Comparison of ENCODE assay signal across 8 cellular contexts in genomic region chr2:101806123-101806522, GRCh38.
DNase-seq lines count a peak whose midpoint lies in the region; ATAC-seq, FAIRE-seq and TF ChIP-seq lines count a peak whose summit lies in the region.

No MANE protein-coding gene starts in this region.

- FAIRE-seq in HepG2 (lab: Jason Lieb, UNC) = no peak

- H3K9ac ChIP-seq in HepG2 (ENCODE audit: insufficient read depth, low read depth, low read length) = no peak overlapping the region

- peaks cover 42% of the 10 kb centered on the region for H3K4me1 Mint-ChIP-seq in activated T-helper 1 cell treated with anti-CD3 and anti-CD28 coated beads, Interleukin-12 subunit alpha, Interleukin-12 subunit beta, Interleukin-2, Interleukin-4 antibody, amounts not matched to agents 30 ng/mL and 10 ng/mL and 1 ng/mL, durations not matched to agents 14 hours and 24 hours and 36 hours (ENCODE audit: low read depth)

- H3K27ac Mint-ChIP-seq in activated T-helper 1 cell treated with anti-CD3 and anti-CD28 coated beads, Interleukin-12 subunit alpha, Interleukin-12 subunit beta, Interleukin-2, Interleukin-4 antibody, amounts not matched to agents 30 ng/mL and 10 ng/mL and 1 ng/mL, durations not matched to agents 14 hours and 24 hours and 36 hours = peak overlapping the region; percentile 70

- no peak for TF ChIP-seq CTCF in HepG2 (CRISPR knock-in tag; IDR thresholded peaks at IDR 0.05)
- no peak for TF ChIP-seq CTCF in right lobe of liver (IDR thresholded peaks at IDR 0.05)
- TF ChIP-seq CTCF in uterus (IDR thresholded peaks at IDR 0.05) = no peak

- POLR2A ChIA-PET in HepG2 (lab: Yijun Ruan, JAX) = no interaction called here

- ATAC-seq in HepG2 = no peak
- no peak for ATAC-seq in right lobe of liver

- H3K36me3 Mint-ChIP-seq in activated T-helper 1 cell treated with anti-CD3 and anti-CD28 coated beads, Interleukin-12 subunit alpha, Interleukin-12 subunit beta, Interleukin-2, Interleukin-4 antibody, amounts not matched to agents 30 ng/mL and 10 ng/mL and 1 ng/mL, durations not matched to agents 14 hours and 24 hours and 36 hours (ENCODE audit: low read depth) = peaks cover 9% of the 10 kb centered on the region

- no peaks in the 10 kb centered on the region for H3K27me3 Mint-ChIP-seq in activated T-helper 1 cell treated with anti-CD3 and anti-CD28 coated beads, Interleukin-12 subunit alpha, Interleukin-12 subunit beta, Interleukin-2, Interleukin-4 antibody, amounts not matched to agents 30 ng/mL and 10 ng/mL and 1 ng/mL, durations not matched to agents 14 hours and 24 hours and 36 hours (ENCODE audit: insufficient read depth)

- intact Hi-C loops in HepG2 (cut with micrococcal nuclease; ENCODE audit: unreplicated experiment) (no loop called here), right lobe of liver (cut with DNase I) (no loop called here), uterus (cut with DNase I; ENCODE audit: low total_unique reads) (no loop called here)
- intact Hi-C loops in activated T-helper 1 cell treated with anti-CD3 and anti-CD28 coated beads, Interleukin-12 subunit alpha, Interleukin-12 subunit beta, Interleukin-2, Interleukin-4 antibody, amounts not matched to agents 30 ng/mL and 10 ng/mL and 1 ng/mL, durations not matched to agents 14 hours and 24 hours and 36 hours (cut with micrococcal nuclease) = no loop called here

- peaks cover 6 to 29% of the 10 kb centered on the region in 2 experiments for H3K36me3 ChIP-seq in HepG2 (replicated peaks in 1 of 2; ENCODE audit: control insufficient read depth in 1 of 2, insufficient read depth in 2 of 2, low read length in 2 of 2)
- H3K36me3 ChIP-seq in right lobe of liver = no peaks in the 10 kb centered on the region
- no peaks in the 10 kb centered on the region for H3K36me3 ChIP-seq in uterus

- no peak overlapping the region for H3K4me3 ChIP-seq in HepG2 (replicated peaks in 1 of 3; ENCODE audit: insufficient read depth in 1 of 3, low read depth in 2 of 3, low read length in 3 of 3)
- no peak overlapping the region for H3K4me3 ChIP-seq in right lobe of liver
- no peak overlapping the region for H3K4me3 ChIP-seq in uterus

- DNase-seq in HepG2 (ENCODE audit: low spot score) (peak; percentile 35), right lobe of liver (no peak), hepatic stellate cell (ENCODE audit: low spot score) (peak; percentile 51), uterus (no peak), DMS114 treated with DMSO at 0.1 percent for 48 hours (lab: John Stamatoyannopoulos, UW; ENCODE audit: unreplicated experiment) (no peak), AG08396 (ENCODE audit: low spot score) (no peak)
- no peak for DNase-seq in activated T-helper 1 cell treated with anti-CD3 and anti-CD28 coated beads, Interleukin-12 subunit alpha, Interleukin-12 subunit beta, Interleukin-2, Interleukin-4 antibody, amounts not matched to agents 30 ng/mL and 10 ng/mL and 1 ng/mL, durations not matched to agents 14 hours and 24 hours and 36 hours (ENCODE audit: low spot score)
- no peak for DNase-seq in stimulated activated naive CD4-positive, alpha-beta T cell (lab: John Stamatoyannopoulos, UW)

- no peak for TF ChIP-seq RAD21 in HepG2 (CRISPR knock-in tag; IDR thresholded peaks at IDR 0.05)

- peaks cover 65% of the 10 kb centered on the region for H4K20me1 ChIP-seq in HepG2 (ENCODE audit: insufficient read depth, low read length)

- H3K79me2 ChIP-seq in HepG2 (ENCODE audit: insufficient read depth, low read length) = peaks cover 93% of the 10 kb centered on the region

- no peak overlapping the region for H2AFZ ChIP-seq in HepG2 (ENCODE audit: low read length)

- no TSS peak for BruUV-seq in HepG2 (replicated peaks; lab: Mats Ljungman, UMichigan)

- in situ Hi-C loops in HepG2 (cut with HindIII; ENCODE audit: extremely low pct_ligation_motif_present, low pct_unique_long_range_greater_than_20kb) = no loop called here

- no peaks in the 10 kb centered on the region for H3K27me3 ChIP-seq in HepG2 (ENCODE audit: control insufficient read depth in 1 of 2, insufficient read depth in 2 of 2, low read length in 2 of 2)
- no peaks in the 10 kb centered on the region for H3K27me3 ChIP-seq in right lobe of liver
- no peaks in the 10 kb centered on the region for H3K27me3 ChIP-seq in uterus

- no peak overlapping the region for H3K4me2 ChIP-seq in HepG2 (ENCODE audit: low read depth, low read length)

- TF ChIP-seq EP300 in HepG2 (IDR thresholded peaks at IDR 0.05; ENCODE audit: low read depth in 2 of 2, low read length in 2 of 2) = no peak
- TF ChIP-seq EP300 in HepG2 (CRISPR knock-in tag; IDR thresholded peaks at IDR 0.05; ENCODE audit: borderline replicate concordance) = no peak

- H3K4me3 Mint-ChIP-seq in activated T-helper 1 cell treated with anti-CD3 and anti-CD28 coated beads, Interleukin-12 subunit alpha, Interleukin-12 subunit beta, Interleukin-2, Interleukin-4 antibody, amounts not matched to agents 30 ng/mL and 10 ng/mL and 1 ng/mL, durations not matched to agents 14 hours and 24 hours and 36 hours = no peak overlapping the region

- H3K9me3 Mint-ChIP-seq in activated T-helper 1 cell treated with anti-CD3 and anti-CD28 coated beads, Interleukin-12 subunit alpha, Interleukin-12 subunit beta, Interleukin-2, Interleukin-4 antibody, amounts not matched to agents 30 ng/mL and 10 ng/mL and 1 ng/mL, durations not matched to agents 14 hours and 24 hours and 36 hours = no peaks in the 10 kb centered on the region

- H3K27ac ChIP-seq in HepG2 (ENCODE audit: extremely low read length, insufficient read depth, low read length) = peak overlapping the region; percentile 7
- H3K27ac ChIP-seq in right lobe of liver = peak overlapping the region in 1 of 3 donors; percentile 37
- H3K27ac ChIP-seq in uterus = peak overlapping the region; percentile 55 to 56

- 96% methylated on average over 5 of the region's 5 CpGs for WGBS in HepG2 (ENCODE audit: low lambda C conversion rate)
- WGBS in right lobe of liver (ENCODE audit: insufficient coverage, low coverage, low lambda C conversion rate, missing lambda C conversion rate) = 48% methylated on average over 5 of the region's 5 CpGs

- no peaks in the 10 kb centered on the region for H3K9me3 ChIP-seq in HepG2 (ENCODE audit: low read length)
- no peaks in the 10 kb centered on the region for H3K9me3 ChIP-seq in right lobe of liver
- no peaks in the 10 kb centered on the region for H3K9me3 ChIP-seq in uterus

- peaks cover 64% of the 10 kb centered on the region for H3K4me1 ChIP-seq in HepG2 (ENCODE audit: insufficient read depth, low read length)
- H3K4me1 ChIP-seq in right lobe of liver = peaks cover 0 to 49% (median 18%) of the 10 kb centered on the region in 4 donors
- peaks cover 3 to 5% of the 10 kb centered on the region in 2 donors for H3K4me1 ChIP-seq in uterus

- CTCF ChIA-PET in HepG2 (lab: Yijun Ruan, JAX; ENCODE audit: low intra/inter-chr PET ratio, low total read pairs) = no interaction called here

- TF ChIP-seq POLR2A in HepG2 (IDR thresholded peaks at IDR 0.05; ENCODE audit: insufficient read depth in 1 of 2, low read depth in 2 of 2, low read length in 2 of 2) = no peak
- TF ChIP-seq POLR2A in right lobe of liver (IDR thresholded peaks at IDR 0.05) = no peak
- TF ChIP-seq POLR2A in uterus (IDR thresholded peaks at IDR 0.05) = no peak

TF ChIP-seq in HepG2, 621 proteins besides CTCF, POLR2A, EP300 and RAD21:
- TF ChIP-seq, protein P1, sequence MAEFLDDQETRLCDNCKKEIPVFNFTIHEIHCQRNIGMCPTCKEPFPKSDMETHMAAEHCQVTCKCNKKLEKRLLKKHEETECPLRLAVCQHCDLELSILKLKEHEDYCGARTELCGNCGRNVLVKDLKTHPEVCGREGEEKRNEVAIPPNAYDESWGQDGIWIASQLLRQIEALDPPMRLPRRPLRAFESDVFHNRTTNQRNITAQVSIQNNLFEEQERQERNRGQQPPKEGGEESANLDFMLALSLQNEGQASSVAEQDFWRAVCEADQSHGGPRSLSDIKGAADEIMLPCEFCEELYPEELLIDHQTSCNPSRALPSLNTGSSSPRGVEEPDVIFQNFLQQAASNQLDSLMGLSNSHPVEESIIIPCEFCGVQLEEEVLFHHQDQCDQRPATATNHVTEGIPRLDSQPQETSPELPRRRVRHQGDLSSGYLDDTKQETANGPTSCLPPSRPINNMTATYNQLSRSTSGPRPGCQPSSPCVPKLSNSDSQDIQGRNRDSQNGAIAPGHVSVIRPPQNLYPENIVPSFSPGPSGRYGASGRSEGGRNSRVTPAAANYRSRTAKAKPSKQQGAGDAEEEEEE (CRISPR knock-in tag; IDR thresholded peaks at IDR 0.05; ENCODE audit: borderline replicate concordance) = no peak
- peak; percentile 61 for TF ChIP-seq FOSL2 (CRISPR knock-in tag; IDR thresholded peaks at IDR 0.05)
- TF ChIP-seq ZNF460 (CRISPR knock-in tag; IDR thresholded peaks at IDR 0.05; ENCODE audit: borderline replicate concordance) = no peak
- TF ChIP-seq REPIN1 (CRISPR knock-in tag; IDR thresholded peaks at IDR 0.05; ENCODE audit: borderline replicate concordance, low read depth) = no peak
- TF ChIP-seq ZNF510 (CRISPR knock-in tag; IDR thresholded peaks at IDR 0.05; ENCODE audit: low read depth) = no peak
- TF ChIP-seq CREB1 (IDR thresholded peaks at IDR 0.05) = 0 out of 2 replicates have a peak, but pooled peaks have one; percentile 1
- TF ChIP-seq CREB1 (CRISPR knock-in tag; IDR thresholded peaks at IDR 0.05) = no peak

Comparison
In these comparisons a context has a peak if more than half of its experiments do, and no peak if none do; other contexts are left out.
1. DNase-seq: peak in HepG2 (single experiment) and hepatic stellate cell (single experiment); none in right lobe of liver (0 of 3), activated T-helper 1 cell treated with anti-CD3 and anti-CD28 coated beads, Interleukin-12 subunit alpha, Interleukin-12 subunit beta, Interleukin-2, Interleukin-4 antibody, amounts not matched to agents 30 ng/mL and 10 ng/mL and 1 ng/mL, durations not matched to agents 14 hours and 24 hours and 36 hours (single experiment), uterus (0 of 2), DMS114 treated with DMSO at 0.1 percent for 48 hours (single experiment), AG08396 (single experiment) and stimulated activated naive CD4-positive, alpha-beta T cell (0 of 6).